ENCODE assay signal across 15 cellular contexts in the genomic region with DNA sequence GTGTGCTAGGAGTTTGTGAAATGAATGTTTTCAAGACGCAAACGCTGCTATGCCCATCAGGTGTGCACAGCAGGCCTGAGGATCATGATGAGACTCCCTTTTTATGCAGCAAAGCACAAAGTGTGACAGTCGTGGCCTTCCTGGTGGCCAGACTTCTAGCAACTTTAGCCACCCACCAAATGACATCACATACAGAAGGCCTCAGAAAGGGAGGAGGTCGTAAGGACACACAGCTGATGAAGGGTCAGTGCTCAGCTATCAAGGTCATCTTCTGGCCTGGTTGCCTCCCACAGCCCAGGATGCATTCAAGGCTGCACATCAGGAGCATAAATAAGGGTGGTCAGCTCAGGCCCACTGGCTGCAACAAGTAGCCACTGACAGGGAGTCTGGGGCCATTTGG. TPM values are rescaled to one million over a fixed set of nuclear protein-coding genes. Genes with fewer than 3 reads are reported as not detected.
DNase-seq lines count a peak whose midpoint lies in the region; ATAC-seq and TF ChIP-seq lines count a peak whose summit lies in the region.
"Had no signal": no experiment of that assay in that cellular context is flagged by ENCODE, and none has a peak within 500 bp of the region (broad histone marks: within the 10 kb centered on the region; RNA-seq: fewer than 3 reads in every experiment).

No MANE protein-coding gene starts in this region.

- 85 to 93% (median 90%) methylated on average over 4 of the region's 4 CpGs for WGBS in spleen, 5 donors

- H3K9ac ChIP-seq in Karpas-422 (ENCODE audit: low read length): no peak overlapping the region
- H3K9ac ChIP-seq: BLaER1, GM23248 had no signal

- no peaks in the 10 kb centered on the region for H3K9me2 ChIP-seq in Karpas-422 (replicated peaks; ENCODE audit: insufficient read depth, low read length)

- no peak overlapping the region for H3K4me2 ChIP-seq in Karpas-422 (ENCODE audit: low read depth, low read length, poor library complexity, severe bottlenecking)
- H3K4me2 ChIP-seq: BLaER1 had no signal

- no peak for TF ChIP-seq CTCF in C4-2B (conservative IDR thresholded peaks at IDR 0.05)
- no peak for TF ChIP-seq CTCF in spleen (IDR thresholded peaks at IDR 0.05 in 8 of 11, conservative IDR thresholded peaks at IDR 0.05 in 3 of 11)

- TF ChIP-seq POLR2A in spleen (IDR thresholded peaks at IDR 0.05): no peak

- H3K27ac ChIP-seq in C4-2B (peak overlapping the region; percentile 56; the same call in 1 of the 2 replicates), Karpas-422 (ENCODE audit: low read length) (no peak overlapping the region), spleen (no peak overlapping the region)
- H3K27ac ChIP-seq: BLaER1, GM23248 had no signal

- H3K27me3 ChIP-seq in Karpas-422 (ENCODE audit: low read length) (no peaks in the 10 kb centered on the region), spleen (replicated peaks in 1 of 7) (no peaks in the 10 kb centered on the region)
- H3K27me3 ChIP-seq: BLaER1 had no signal

- H3K36me3 Mint-ChIP-seq in activated CD8-positive, alpha-beta T cell treated with anti-CD3 and anti-CD28 coated beads, Interleukin-2, amount 10 ng/mL, durations not matched to agents 7 days and 5 days (ENCODE audit: low read depth): peaks cover 19% of the 10 kb centered on the region

- H3K79me2 ChIP-seq in Karpas-422 (ENCODE audit: low read length): no peaks in the 10 kb centered on the region

- H3K9me3 Mint-ChIP-seq in activated CD8-positive, alpha-beta T cell treated with anti-CD3 and anti-CD28 coated beads, Interleukin-2, amount 10 ng/mL, durations not matched to agents 7 days and 5 days (ENCODE audit: insufficient read depth): no peaks in the 10 kb centered on the region
- H3K9me3 Mint-ChIP-seq: CD4-positive, CD25-positive, alpha-beta regulatory T cell had no signal

- no peak overlapping the region for H2AFZ ChIP-seq in Karpas-422 (ENCODE audit: low read length)
- H2AFZ ChIP-seq: GM23248 had no signal

- POLR2A ChIA-PET in activated CD8-positive, alpha-beta T cell treated with anti-CD3 and anti-CD28 coated beads, Interleukin-2, amount 10 ng/mL, durations not matched to agents 7 days and 5 days (lab: Charles Lee): no interaction called here

- peaks cover 25% of the 10 kb centered on the region for H3K4me1 Mint-ChIP-seq in activated CD8-positive, alpha-beta T cell treated with anti-CD3 and anti-CD28 coated beads, Interleukin-2, amount 10 ng/mL, durations not matched to agents 7 days and 5 days (ENCODE audit: low read depth)

- no peaks in the 10 kb centered on the region for H4K20me1 ChIP-seq in Karpas-422 (ENCODE audit: insufficient read depth, low read depth, low read length)

- H3K27ac Mint-ChIP-seq in activated CD8-positive, alpha-beta T cell treated with anti-CD3 and anti-CD28 coated beads, Interleukin-2, amount 10 ng/mL, durations not matched to agents 7 days and 5 days: no peak overlapping the region

- no peak overlapping the region for H3K4me3 ChIP-seq in Karpas-422 (ENCODE audit: low read length)
- no peak overlapping the region for H3K4me3 ChIP-seq in spleen
- H3K4me3 ChIP-seq: BLaER1, GM23248 had no signal

- H3K36me3 ChIP-seq in Karpas-422 (ENCODE audit: insufficient read depth, low read length) (peaks cover 6% of the 10 kb centered on the region; the same call in 1 of the 2 replicates), spleen (peaks cover 0 to 92% (median 38%) of the 10 kb centered on the region in 6 donors)

- no peaks in the 10 kb centered on the region for H3K27me3 Mint-ChIP-seq in activated CD8-positive, alpha-beta T cell treated with anti-CD3 and anti-CD28 coated beads, Interleukin-2, amount 10 ng/mL, durations not matched to agents 7 days and 5 days (ENCODE audit: low read depth)
- H3K27me3 Mint-ChIP-seq: CD4-positive, CD25-positive, alpha-beta regulatory T cell had no signal

- H3K4me1 ChIP-seq in Karpas-422 (ENCODE audit: low read length) (peaks cover 17% of the 10 kb centered on the region), spleen (peaks cover 0 to 28% (median 20%) of the 10 kb centered on the region in 6 donors)

- ATAC-seq in GM18502 (IDR thresholded peaks at IDR 0.05; ENCODE audit: poor library complexity, unreplicated experiment): no peak
- no peak for ATAC-seq in activated CD8-positive, alpha-beta T cell treated with anti-CD3 and anti-CD28 coated beads, Interleukin-2, amount 10 ng/mL, durations not matched to agents 7 days and 5 days
- ATAC-seq: HCT116 had no signal

- no peaks in the 10 kb centered on the region for H3K9me3 ChIP-seq in Karpas-422 (ENCODE audit: low read length)
- H3K9me3 ChIP-seq in spleen: no peaks in the 10 kb centered on the region
- H3K9me3 ChIP-seq: BLaER1 had no signal

- H3K4me3 Mint-ChIP-seq in activated CD8-positive, alpha-beta T cell treated with anti-CD3 and anti-CD28 coated beads, Interleukin-2, amount 10 ng/mL, durations not matched to agents 7 days and 5 days: no peak overlapping the region
- H3K4me3 Mint-ChIP-seq: CD4-positive, CD25-positive, alpha-beta regulatory T cell had no signal

- intact Hi-C loops in spleen (cut with DNase I; ENCODE audit: low total_unique reads): no loop called here

- CTCF ChIA-PET in activated CD8-positive, alpha-beta T cell treated with anti-CD3 and anti-CD28 coated beads, Interleukin-2, amount 10 ng/mL, durations not matched to agents 7 days and 5 days (lab: Charles Lee): no interaction called here

- peak; percentile 31 for DNase-seq in Karpas-422
- DNase-seq in mesenteric fat pad (ENCODE audit: low spot score): peak; percentile 30
- DNase-seq in spleen: peak; percentile 24
- no peak for DNase-seq in NOMO-1 (lab: John Stamatoyannopoulos, UW; ENCODE audit: unreplicated experiment in 2 of 2)
- DNase-seq in activated CD8-positive, alpha-beta T cell treated with anti-CD3 and anti-CD28 coated beads, Interleukin-2, amount 10 ng/mL, durations not matched to agents 7 days and 5 days: no peak
- DNase-seq: 8988T; AML-193; CD4-positive, CD25-positive, alpha-beta regulatory T cell; DMS 273 treated with DMSO at 0.1 percent for 48 hours; GM23248 had no signal

RNA-seq across cellular contexts. Expression of gene BMP8A, which starts 36.6 kb away (rescaled TPM):
- total RNA-seq in Karpas-422 (2014; rRNA removed; shearing (Covaris generic); ENCODE audit: low replicate concordance): not detected in 2 replicates
- total RNA-seq in mesenteric fat pad (1.6 TPM), spleen (1 to 10 TPM in 6 of 7 donors, under 1 TPM in 1; 0.79 to 2.8 (median 2.2) TPM)
- under 1 TPM in 2 of 3 donors, not detected in 1; 0.06 to 0.08 TPM for polyA plus RNA-seq in spleen
- under 1 TPM in 1 of 2 experiments, not detected in 1; 0.16 TPM for total RNA-seq in activated CD8-positive, alpha-beta T cell treated with anti-CD3 and anti-CD28 coated beads, Interleukin-2, amount 10 ng/mL, durations not matched to agents 7 days and 5 days
- total RNA-seq: Daoy, GM23248 had no signal
- polyA plus RNA-seq: CD4-positive, CD25-positive, alpha-beta regulatory T cell; GM23248 had no signal

RNA-seq across cellular contexts. Expression of gene PABPC4, which starts 48.5 kb away (rescaled TPM):
- 128 and 180 TPM in 2 replicates for total RNA-seq in Karpas-422 (2014; rRNA removed; shearing (Covaris generic); ENCODE audit: low replicate concordance)
- total RNA-seq in mesenteric fat pad: 301 TPM
- 100 to 1,000 TPM; 145 to 241 (median 172) TPM for total RNA-seq in spleen
- 100 to 1,000 TPM; 111 to 117 (median 114) TPM for polyA plus RNA-seq in spleen
- 100 to 1,000 TPM; 199 to 207 TPM for total RNA-seq in activated CD8-positive, alpha-beta T cell treated with anti-CD3 and anti-CD28 coated beads, Interleukin-2, amount 10 ng/mL, durations not matched to agents 7 days and 5 days

Comparison
In these comparisons a context has a peak if more than half of its experiments do, and no peak if none do; other contexts are left out.
1. DNase-seq: peak in Karpas-422 (single experiment), mesenteric fat pad (single experiment) and spleen (single experiment); none in NOMO-1 (0 of 2) and activated CD8-positive, alpha-beta T cell treated with anti-CD3 and anti-CD28 coated beads, Interleukin-2, amount 10 ng/mL, durations not matched to agents 7 days and 5 days (single experiment).